ENCODE assay signal across 8 cellular contexts in genomic region chr15:69394556-69395282, GRCh38. TPM values are rescaled to one million over a fixed set of nuclear protein-coding genes. Genes with fewer than 3 reads are reported as not detected.
DNase-seq lines count a peak whose midpoint lies in the region; FAIRE-seq and TF ChIP-seq lines count a peak whose summit lies in the region.

No MANE protein-coding gene starts in this region.

- TF ChIP-seq POLR2A in testis (IDR thresholded peaks at IDR 0.05): no peak

- H2AFZ ChIP-seq in osteoblast (ENCODE audit: low read length): peak overlapping the region; percentile 47

- DNase-seq in NCI-H1436 (lab: John Stamatoyannopoulos, UW) (peak; percentile 66), NCI-H1436 treated with DMSO at 0.1 percent for 48 hours (lab: John Stamatoyannopoulos, UW) (no peak), HT1080 (ENCODE audit: low read depth) (peak; percentile 72), SJCRH30 (peak; percentile 86 to 95), frontal cortex (ENCODE audit: low spot score in 2 of 2) (peak; percentile 63 to 89), osteoblast (ENCODE audit: insufficient read length, low spot score, missing footprints) (peak; percentile 96), testis (peak; percentile 92)
- peak; percentile 94 for DNase-seq in activated effector memory CD4-positive, alpha-beta T cell treated with anti-CD3 and anti-CD28 coated beads, Interleukin-2, amount 50 U/mL, for 16 hours

- H3K36me3 ChIP-seq in SJCRH30: no peaks in the 10 kb centered on the region
- no peaks in the 10 kb centered on the region for H3K36me3 ChIP-seq in osteoblast (ENCODE audit: insufficient read depth, low read length)
- no peaks in the 10 kb centered on the region for H3K36me3 ChIP-seq in testis (ENCODE audit: low read depth, missing control alignments)

- FAIRE-seq in frontal cortex (lab: Jason Lieb, UNC): no peak

- H3K9me3 ChIP-seq in SJCRH30 (replicated peaks) (no peaks in the 10 kb centered on the region), osteoblast (ENCODE audit: low read depth, low read length) (no peaks in the 10 kb centered on the region), testis (no peaks in the 10 kb centered on the region)

- H3K4me3 ChIP-seq in SJCRH30 (peak overlapping the region; percentile 23), osteoblast (ENCODE audit: insufficient read depth, low read length) (peak overlapping the region; percentile 29), testis (no peak overlapping the region)

- no peaks in the 10 kb centered on the region for H3K79me2 ChIP-seq in osteoblast (ENCODE audit: insufficient read depth, low read length)

- H3K4me1 ChIP-seq in SJCRH30 (peaks cover 4% of the 10 kb centered on the region; the same call in 1 of the 2 replicates), osteoblast (ENCODE audit: insufficient read depth, low read length) (peaks cover 17% of the 10 kb centered on the region), testis (peaks cover 3% of the 10 kb centered on the region)

- H4K20me1 ChIP-seq in osteoblast (ENCODE audit: insufficient read depth, low read length): peaks cover 5% of the 10 kb centered on the region

- no peak overlapping the region for H3K27ac ChIP-seq in SJCRH30
- no peak overlapping the region for H3K27ac ChIP-seq in osteoblast (ENCODE audit: low read depth, low read length)
- no peak overlapping the region for H3K27ac ChIP-seq in testis

- H3K27me3 ChIP-seq in SJCRH30: no peaks in the 10 kb centered on the region
- H3K27me3 ChIP-seq in osteoblast (ENCODE audit: insufficient read depth, low read length): no peaks in the 10 kb centered on the region
- H3K27me3 ChIP-seq in testis: no peaks in the 10 kb centered on the region

- H3K4me2 ChIP-seq in osteoblast (ENCODE audit: insufficient read depth, low read length): peak overlapping the region; percentile 51

- 10 to 17% methylated on average over 24 to 36 of the region's 36 CpGs for WGBS in testis, 2 donors

- intact Hi-C loops in testis (cut with DNase I; ENCODE audit: low total_unique reads): no loop called here

- peak; percentile 88 for TF ChIP-seq CTCF in osteoblast (IDR thresholded peaks at IDR 0.05; ENCODE audit: extremely low read depth, low read depth, low read length)
- TF ChIP-seq CTCF in testis (IDR thresholded peaks at IDR 0.05): peak; percentile 89 to 95 (median 94)

RNA-seq across cellular contexts. Expression of gene KIF23, which starts 19.4 kb away (rescaled TPM):
- total RNA-seq in HT1080 (2014; rRNA removed; shearing (Covaris generic)): 63.0 and 64.9 TPM in 2 replicates
- polyA plus RNA-seq in HT1080 (2015; cell fraction: cytosol; rRNA removed): 49.5 and 50.2 TPM in 2 replicates
- 161 and 165 TPM in 2 replicates for polyA plus RNA-seq in HT1080 (2015; cell fraction: nucleus; rRNA removed)
- 127 and 137 TPM in 2 replicates for total RNA-seq in SJCRH30 (2014; rRNA removed; shearing (Covaris generic))
- total RNA-seq in frontal cortex (6.5 TPM), osteoblast (8.0 and 8.3 TPM in 2 replicates), testis (10 to 100 TPM; 17.1 to 23.9 TPM)
- polyA plus RNA-seq in testis (ENCODE audit: insufficient read depth, low read depth, low replicate concordance): 28.4 TPM

RNA-seq across cellular contexts. Expression of gene RPLP1, which starts 57.9 kb away (rescaled TPM):
- 603 and 752 TPM in 2 replicates for total RNA-seq in HT1080 (2014; rRNA removed; shearing (Covaris generic))
- 1,158 and 2,089 TPM in 2 replicates for polyA plus RNA-seq in HT1080 (2015; cell fraction: cytosol; rRNA removed)
- 325 and 413 TPM in 2 replicates for polyA plus RNA-seq in HT1080 (2015; cell fraction: nucleus; rRNA removed)
- 761 and 909 TPM in 2 replicates for total RNA-seq in SJCRH30 (2014; rRNA removed; shearing (Covaris generic))
- 27.3 TPM for total RNA-seq in frontal cortex
- 71.7 and 94.6 TPM in 2 replicates for total RNA-seq in osteoblast
- 100 to 1,000 TPM; 245 to 513 TPM for total RNA-seq in testis
- polyA plus RNA-seq in testis (ENCODE audit: insufficient read depth, low read depth, low replicate concordance): 1,127 TPM

Comparison
In these comparisons a context has a peak if more than half of its experiments do, and no peak if none do; other contexts are left out.
1. H3K4me3 ChIP-seq: peak in SJCRH30 (single experiment) and osteoblast (single experiment); none in testis (0 of 2).